In genomic region chr11:8103909-8104308, GRCh38 we compare ENCODE assay signal across 23 cellular contexts. TPM values are rescaled to one million over a fixed set of nuclear protein-coding genes. Genes with fewer than 3 reads are reported as not detected.
A peak's percentile ranks its signal among the peaks of the same experiment; 100 is the strongest.
DNase-seq lines count a peak whose midpoint lies in the region; ATAC-seq and TF ChIP-seq lines count a peak whose summit lies in the region.
"Had no signal": no experiment of that assay in that cellular context is flagged by ENCODE, and none has a peak within 500 bp of the region (broad histone marks: within the 10 kb centered on the region; RNA-seq: fewer than 3 reads in every experiment).

No MANE protein-coding gene starts in this region.

- DNase-seq in activated CD4-positive, CD25-positive, alpha-beta regulatory T cell treated with anti-CD3 and anti-CD28 coated beads, Interleukin-2, amount 50 U/mL, for 72 hours, result peak; percentile 12
- DNase-seq in right atrium auricular region (ENCODE audit: low spot score) (peak; percentile 36), left ventricle myocardium inferior (no peak), neural crest cell (ENCODE audit: low read depth, low spot score) (no peak), OCI-LY7 (ENCODE audit: low spot score) (no peak), foreskin fibroblast (no peak)
- DNase-seq: Caco-2; CD4-positive, CD25-positive, alpha-beta regulatory T cell; DMS153; DMS79; EL; GDM1; GM23248; H7; HCEC 1CT had no signal

- H3K27me3 ChIP-seq in right atrium auricular region, result no peaks in the 10 kb centered on the region
- no peaks in the 10 kb centered on the region for H3K27me3 ChIP-seq in left ventricle myocardium inferior (ENCODE audit: low read depth)
- H3K27me3 ChIP-seq: BLaER1 had no signal

- H3K79me2 ChIP-seq in OCI-LY7 (ENCODE audit: insufficient read depth, low read depth, low read length), result no peaks in the 10 kb centered on the region

- no peak overlapping the region for H3K4me2 ChIP-seq in OCI-LY7 (ENCODE audit: low read length)
- H3K4me2 ChIP-seq: BLaER1 had no signal

- no peaks in the 10 kb centered on the region for H4K20me1 ChIP-seq in OCI-LY7 (ENCODE audit: insufficient read depth, low read length)
- H4K20me1 ChIP-seq: BLaER1 had no signal

- TF ChIP-seq CTCF in right atrium auricular region (IDR thresholded peaks at IDR 0.05) (no peak), left ventricle myocardium inferior (IDR thresholded peaks at IDR 0.05; ENCODE audit: borderline replicate concordance) (no peak), neural crest cell (conservative IDR thresholded peaks at IDR 0.05) (no peak), OCI-LY7 (conservative IDR thresholded peaks at IDR 0.05; ENCODE audit: low read length) (no peak), foreskin fibroblast (IDR thresholded peaks at IDR 0.05; ENCODE audit: low read depth, low read length) (no peak)

- H3K4me3 ChIP-seq in right atrium auricular region (no peak overlapping the region), left ventricle myocardium inferior (no peak overlapping the region), OCI-LY7 (ENCODE audit: low read depth, low read length, poor library complexity, severe bottlenecking) (no peak overlapping the region), foreskin fibroblast (ENCODE audit: low read depth in 1 of 2, low read length in 2 of 2) (no peak overlapping the region)
- H3K4me3 ChIP-seq: BLaER1, GM12878, GM23248 had no signal

- H3K9me3 ChIP-seq in right atrium auricular region (no peaks in the 10 kb centered on the region), left ventricle myocardium inferior (replicated peaks) (no peaks in the 10 kb centered on the region), OCI-LY7 (ENCODE audit: low read length) (no peaks in the 10 kb centered on the region)
- H3K9me3 ChIP-seq: BLaER1, Caco-2 had no signal

- no peak for ATAC-seq in activated CD4-positive, CD25-positive, alpha-beta regulatory T cell treated with anti-CD3 and anti-CD28 coated beads, Interleukin-2, amount 50 U/mL, for 24 hours
- ATAC-seq: CD8-positive, alpha-beta T cell; GM12878 had no signal

- H3K4me1 Mint-ChIP-seq in neural crest cell, result no peaks in the 10 kb centered on the region
- H3K4me1 Mint-ChIP-seq: B cell had no signal

- H3K9me3 Mint-ChIP-seq in neural crest cell, result no peaks in the 10 kb centered on the region
- H3K9me3 Mint-ChIP-seq: CD4-positive, CD25-positive, alpha-beta regulatory T cell; CD8-positive, alpha-beta T cell had no signal

- H3K27ac ChIP-seq in right atrium auricular region (no peak overlapping the region), left ventricle myocardium inferior (replicated peaks) (no peak overlapping the region), temporal lobe (ENCODE audit: low read depth, low read length) (peak overlapping the region; percentile 15), OCI-LY7 (ENCODE audit: low read depth, low read length, poor library complexity, severe bottlenecking) (no peak overlapping the region)
- H3K27ac ChIP-seq: 22Rv1, BLaER1, C4-2B, GM23248 had no signal

- POLR2A ChIA-PET in OCI-LY7 (lab: Charles Lee), result interaction anchor here (0.6 kb wide), 1 partner anchor 74 kb away, joined by 3 read pairs; no protein-coding TSS in a partner anchor

- no peaks in the 10 kb centered on the region for H3K27me3 Mint-ChIP-seq in neural crest cell (ENCODE audit: low read depth)
- H3K27me3 Mint-ChIP-seq: B cell; CD4-positive, CD25-positive, alpha-beta regulatory T cell had no signal

- no peak overlapping the region for H3K4me3 Mint-ChIP-seq in neural crest cell
- H3K4me3 Mint-ChIP-seq: B cell; CD4-positive, CD25-positive, alpha-beta regulatory T cell; CD8-positive, alpha-beta T cell had no signal

- no peaks in the 10 kb centered on the region for H3K9me2 ChIP-seq in OCI-LY7 (ENCODE audit: insufficient read depth, low read length)

- H3K27ac Mint-ChIP-seq in neural crest cell (ENCODE audit: unreplicated experiment), result peak overlapping the region; percentile 1
- H3K27ac Mint-ChIP-seq: B cell; CD8-positive, alpha-beta T cell had no signal

- no peaks in the 10 kb centered on the region for H3K36me3 Mint-ChIP-seq in neural crest cell (ENCODE audit: low read depth)
- H3K36me3 Mint-ChIP-seq: CD4-positive, CD25-positive, alpha-beta regulatory T cell had no signal

- H2AFZ ChIP-seq in OCI-LY7 (ENCODE audit: low read length), result no peak overlapping the region
- H2AFZ ChIP-seq: GM23248 had no signal

- H3K36me3 ChIP-seq in right atrium auricular region (peaks cover 30% of the 10 kb centered on the region), left ventricle myocardium inferior (peaks cover 41% of the 10 kb centered on the region), OCI-LY7 (ENCODE audit: insufficient read depth, low read length) (no peaks in the 10 kb centered on the region)

- CTCF ChIA-PET in OCI-LY7 (lab: Charles Lee; ENCODE audit: unreplicated experiment), result no interaction called here

- intact Hi-C loops in left ventricle myocardium inferior (cut with micrococcal nuclease), result no loop called here
- intact Hi-C loops in OCI-LY7 (cut with micrococcal nuclease; ENCODE audit: unreplicated experiment), result no loop called here

- no TSS peak for BruUV-seq in OCI-LY7 (replicated peaks; lab: Mats Ljungman, UMichigan)

- peaks cover 0 to 4% of the 10 kb centered on the region in 2 donors for H3K4me1 ChIP-seq in right atrium auricular region
- peaks cover 45% of the 10 kb centered on the region for H3K4me1 ChIP-seq in left ventricle myocardium inferior
- no peaks in the 10 kb centered on the region for H3K4me1 ChIP-seq in OCI-LY7 (ENCODE audit: insufficient read depth, low read length, poor library complexity, severe bottlenecking)
- H3K4me1 ChIP-seq: BLaER1, Caco-2 had no signal

RNA-seq across cellular contexts. Expression of gene TUB, which starts 22.9 kb away (rescaled TPM):
- total RNA-seq in right atrium auricular region, result 10 to 100 TPM; 11.3 to 22.9 TPM
- 22.8 TPM for total RNA-seq in left ventricle myocardium inferior
- 23.7 and 26.1 TPM in 2 replicates for total RNA-seq in neural crest cell
- total RNA-seq in temporal lobe, result 77.0 TPM
- total RNA-seq in OCI-LY7 (2014; rRNA removed; shearing (Covaris generic)), result not detected in 2 replicates
- total RNA-seq in OCI-LY7 (2022), result not detected in 2 replicates
- total RNA-seq: Caco-2; CD8-positive, alpha-beta T cell; GM12878 had no signal

Comparison
In these comparisons a context has a peak if more than half of its experiments do, and no peak if none do; other contexts are left out.
1. DNase-seq: peak in activated CD4-positive, CD25-positive, alpha-beta regulatory T cell treated with anti-CD3 and anti-CD28 coated beads, Interleukin-2, amount 50 U/mL, for 72 hours (single experiment) and right atrium auricular region (single experiment); none in left ventricle myocardium inferior (single experiment), neural crest cell (single experiment), OCI-LY7 (single experiment) and foreskin fibroblast (0 of 2).
2. RNA of gene TUB, which starts 22.9 kb away (total RNA-seq): 77.0 TPM in temporal lobe (single experiment), 23.7 to 26.1 TPM in neural crest cell, 11.3 to 22.9 TPM in right atrium auricular region and 22.8 TPM in left ventricle myocardium inferior (single experiment); not detected in OCI-LY7; every median in the first group is over 10 times any median in the second.